In genomic region chr16:15888072-15888976, GRCh38 we compare ENCODE assay signal across 8 cellular contexts. TPM values are rescaled to one million over a fixed set of nuclear protein-coding genes. Genes with fewer than 3 reads are reported as not detected.
DNase-seq lines count a peak whose midpoint lies in the region; ATAC-seq and TF ChIP-seq lines count a peak whose summit lies in the region.

Gene CEP20 (minus strand): TSS chr16:15888603. CDS start chr16:15888585, 18 bp downstream.

- no peaks in the 10 kb centered on the region for H3K9me3 Mint-ChIP-seq in activated T-helper 2 cell treated with anti-CD3 and anti-CD28 coated beads, Interferon-gamma antibody, Interleukin-2, Interleukin-4, amounts not matched to agents 10 μg/mL and 5 μg/mL and 100 μg/mL, durations not matched to agents 14 hours and 24 hours and 36 hours
- H3K9me3 Mint-ChIP-seq in nephron = no peaks in the 10 kb centered on the region
- H3K9me3 Mint-ChIP-seq in stimulated activated naive CD8-positive, alpha-beta T cell treated with anti-CD3 and anti-CD28 coated beads, Interleukin-15, Interleukin-2, amounts not matched to agents 100 ng/mL and 50 ng/mL, for 24 hours = no peaks in the 10 kb centered on the region

- intact Hi-C loops in activated T-helper 2 cell treated with anti-CD3 and anti-CD28 coated beads, Interferon-gamma antibody, Interleukin-2, Interleukin-4, amounts not matched to agents 10 μg/mL and 5 μg/mL and 100 μg/mL, durations not matched to agents 14 hours and 24 hours and 36 hours (cut with micrococcal nuclease) = loop anchor here (1.0 to 10.0 kb wide), 5 partner anchors 11 to 236 kb away; no protein-coding TSS in a partner anchor

- peaks cover 7% of the 10 kb centered on the region for H3K4me1 ChIP-seq in RWPE2 (ENCODE audit: insufficient read depth, poor library complexity, severe bottlenecking)

- H3K27ac Mint-ChIP-seq in activated T-helper 2 cell treated with anti-CD3 and anti-CD28 coated beads, Interferon-gamma antibody, Interleukin-2, Interleukin-4, amounts not matched to agents 10 μg/mL and 5 μg/mL and 100 μg/mL, durations not matched to agents 14 hours and 24 hours and 36 hours = peak within 1 kb of the TSS; percentile 97
- H3K27ac Mint-ChIP-seq in nephron = peak within 1 kb of the TSS; percentile 95 to 99 (median 97)
- peak within 1 kb of the TSS; percentile 91 for H3K27ac Mint-ChIP-seq in stimulated activated naive CD8-positive, alpha-beta T cell treated with anti-CD3 and anti-CD28 coated beads, Interleukin-15, Interleukin-2, amounts not matched to agents 100 ng/mL and 50 ng/mL, for 24 hours

- peak; percentile 100 for ATAC-seq in RWPE2 (ENCODE audit: low read depth)

- peak within 1 kb of the TSS; percentile 49 for H3K27ac ChIP-seq in RWPE2 (ENCODE audit: poor library complexity, severe bottlenecking)

- H3K27me3 Mint-ChIP-seq in activated T-helper 2 cell treated with anti-CD3 and anti-CD28 coated beads, Interferon-gamma antibody, Interleukin-2, Interleukin-4, amounts not matched to agents 10 μg/mL and 5 μg/mL and 100 μg/mL, durations not matched to agents 14 hours and 24 hours and 36 hours (ENCODE audit: low read depth) = no peaks in the 10 kb centered on the region
- no peaks in the 10 kb centered on the region for H3K27me3 Mint-ChIP-seq in nephron (ENCODE audit: low read depth)
- H3K27me3 Mint-ChIP-seq in stimulated activated naive CD8-positive, alpha-beta T cell treated with anti-CD3 and anti-CD28 coated beads, Interleukin-15, Interleukin-2, amounts not matched to agents 100 ng/mL and 50 ng/mL, for 24 hours = no peaks in the 10 kb centered on the region

- peaks cover 23% of the 10 kb centered on the region for H3K36me3 Mint-ChIP-seq in activated T-helper 2 cell treated with anti-CD3 and anti-CD28 coated beads, Interferon-gamma antibody, Interleukin-2, Interleukin-4, amounts not matched to agents 10 μg/mL and 5 μg/mL and 100 μg/mL, durations not matched to agents 14 hours and 24 hours and 36 hours (ENCODE audit: low read depth)
- H3K36me3 Mint-ChIP-seq in nephron (ENCODE audit: low read depth) = peaks cover 8% of the 10 kb centered on the region
- H3K36me3 Mint-ChIP-seq in stimulated activated naive CD8-positive, alpha-beta T cell treated with anti-CD3 and anti-CD28 coated beads, Interleukin-15, Interleukin-2, amounts not matched to agents 100 ng/mL and 50 ng/mL, for 24 hours (ENCODE audit: low read depth) = peaks cover 23% of the 10 kb centered on the region

- H3K27me3 ChIP-seq in RWPE2 (ENCODE audit: insufficient read depth, poor library complexity, severe bottlenecking) = no peaks in the 10 kb centered on the region

- H3K36me3 ChIP-seq in RWPE2 (ENCODE audit: low read depth) = peaks cover 22% of the 10 kb centered on the region

- TF ChIP-seq CTCF in RWPE2 (IDR thresholded peaks at IDR 0.05; ENCODE audit: poor library complexity, severe bottlenecking) (no peak), nephron (IDR thresholded peaks at IDR 0.05; ENCODE audit: unreplicated experiment in 3 of 3) (peak in 1 of 3 experiments; percentile 15)

- H3K9me3 ChIP-seq in RWPE2 (ENCODE audit: severe bottlenecking) = no peaks in the 10 kb centered on the region

- peak within 1 kb of the TSS; percentile 80 for H3K4me3 ChIP-seq in RWPE2 (ENCODE audit: severe bottlenecking)

- DNase-seq in ELF-1 (ENCODE audit: low read depth, low spot score) = peak; percentile 99
- peak; percentile 99 for DNase-seq in H4 (ENCODE audit: low spot score)
- DNase-seq in LoVo (ENCODE audit: low spot score) = peak; percentile 99
- peak; percentile 100 for DNase-seq in RWPE2 (ENCODE audit: low spot score)
- DNase-seq in activated T-helper 2 cell treated with anti-CD3 and anti-CD28 coated beads, Interferon-gamma antibody, Interleukin-2, Interleukin-4, amounts not matched to agents 10 μg/mL and 5 μg/mL and 100 μg/mL, durations not matched to agents 14 hours and 24 hours and 36 hours (ENCODE audit: low spot score) = peak; percentile 100
- DNase-seq in fibroblast of peridontal ligament (ENCODE audit: extremely low read depth) = peak; percentile 99

- H3K4me3 Mint-ChIP-seq in activated T-helper 2 cell treated with anti-CD3 and anti-CD28 coated beads, Interferon-gamma antibody, Interleukin-2, Interleukin-4, amounts not matched to agents 10 μg/mL and 5 μg/mL and 100 μg/mL, durations not matched to agents 14 hours and 24 hours and 36 hours (ENCODE audit: low read depth) = peak within 1 kb of the TSS; percentile 98
- H3K4me3 Mint-ChIP-seq in nephron = peak within 1 kb of the TSS; percentile 98 to 99 (median 98)
- H3K4me3 Mint-ChIP-seq in stimulated activated naive CD8-positive, alpha-beta T cell treated with anti-CD3 and anti-CD28 coated beads, Interleukin-15, Interleukin-2, amounts not matched to agents 100 ng/mL and 50 ng/mL, for 24 hours = peak within 1 kb of the TSS; percentile 89

- peaks cover 30% of the 10 kb centered on the region for H3K4me1 Mint-ChIP-seq in activated T-helper 2 cell treated with anti-CD3 and anti-CD28 coated beads, Interferon-gamma antibody, Interleukin-2, Interleukin-4, amounts not matched to agents 10 μg/mL and 5 μg/mL and 100 μg/mL, durations not matched to agents 14 hours and 24 hours and 36 hours (ENCODE audit: low read depth)
- peaks cover 25% of the 10 kb centered on the region for H3K4me1 Mint-ChIP-seq in nephron
- H3K4me1 Mint-ChIP-seq in stimulated activated naive CD8-positive, alpha-beta T cell treated with anti-CD3 and anti-CD28 coated beads, Interleukin-15, Interleukin-2, amounts not matched to agents 100 ng/mL and 50 ng/mL, for 24 hours (ENCODE audit: low read depth) = peaks cover 38% of the 10 kb centered on the region

RNA-seq across cellular contexts. Expression of gene CEP20, which starts in this region (rescaled TPM):
- total RNA-seq in H4 (2014; rRNA removed; shearing (Covaris generic)) = 87.2 and 108 TPM in 2 replicates
- total RNA-seq in activated T-helper 2 cell treated with anti-CD3 and anti-CD28 coated beads, Interferon-gamma antibody, Interleukin-2, Interleukin-4, amounts not matched to agents 10 μg/mL and 5 μg/mL and 100 μg/mL, durations not matched to agents 14 hours and 24 hours and 36 hours = 39.4 and 39.7 TPM in 2 replicates

Comparison
In these comparisons a context has a peak if more than half of its experiments do, and no peak if none do; other contexts are left out.
1. Peak in every context shown above with its lines: DNase-seq, ATAC-seq, H3K4me3 ChIP-seq and H3K27ac ChIP-seq.